Comparison of ENCODE assay signal across 1 cellular context in genomic region chr22:40346178-40347064, GRCh38.
TF ChIP-seq lines count a peak whose summit lies in the region.

Gene ADSL (plus strand): TSS chr22:40346500. CDS start chr22:40346559, 59 bp downstream.

TF ChIP-seq in HepG2, 621 proteins besides CTCF, POLR2A, EP300 and RAD21 (continued from another document and continues in another):
- TF ChIP-seq, protein P1, sequence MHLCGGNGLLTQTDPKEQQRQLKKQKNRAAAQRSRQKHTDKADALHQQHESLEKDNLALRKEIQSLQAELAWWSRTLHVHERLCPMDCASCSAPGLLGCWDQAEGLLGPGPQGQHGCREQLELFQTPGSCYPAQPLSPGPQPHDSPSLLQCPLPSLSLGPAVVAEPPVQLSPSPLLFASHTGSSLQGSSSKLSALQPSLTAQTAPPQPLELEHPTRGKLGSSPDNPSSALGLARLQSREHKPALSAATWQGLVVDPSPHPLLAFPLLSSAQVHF (CRISPR knock-in tag; IDR thresholded peaks at IDR 0.05) = 0 out of 2 replicates have a peak, but pooled peaks have one; percentile 37
- TF ChIP-seq ZNF446 (CRISPR knock-in tag; IDR thresholded peaks at IDR 0.05) (peak; percentile 72; the same call in 1 of the 2 replicates), ZNF790 (CRISPR knock-in tag; IDR thresholded peaks at IDR 0.05; ENCODE audit: borderline replicate concordance) (no peak), ZNF7 (CRISPR knock-in tag; IDR thresholded peaks at IDR 0.05) (no peak), ZNF780A (CRISPR knock-in tag; IDR thresholded peaks at IDR 0.05) (no peak; the same call in 1 of the 2 replicates), ERF (CRISPR knock-in tag; IDR thresholded peaks at IDR 0.05) (peak; percentile 89), TCF7L2 (IDR thresholded peaks at IDR 0.05; ENCODE audit: low read depth, low read length) (no peak), RBFOX2 (IDR thresholded peaks at IDR 0.05; ENCODE audit: low read depth, low read length) (peak; percentile 98), ZNF260 (CRISPR knock-in tag; IDR thresholded peaks at IDR 0.05; ENCODE audit: borderline replicate concordance, low read depth) (0 out of 2 replicates have a peak, but pooled peaks have one; percentile 36), NR2F2 (IDR thresholded peaks at IDR 0.05; ENCODE audit: borderline replicate concordance, low read depth) (no peak; the same call in 1 of the 2 replicates), FOXJ3 (CRISPR knock-in tag; IDR thresholded peaks at IDR 0.05; ENCODE audit: borderline replicate concordance) (peak; percentile 63; the same call in 1 of the 2 replicates), U2AF2 (IDR thresholded peaks at IDR 0.05; ENCODE audit: low read depth, low read length) (0 out of 2 replicates have a peak, but pooled peaks have one; percentile 64), PCBP2 (optimal IDR thresholded peaks at IDR 0.05; ENCODE audit: low read depth, low read length, poor library complexity, severe bottlenecking) (no peak), PAF1 (CRISPR knock-in tag; IDR thresholded peaks at IDR 0.05) (no peak), SP1 (IDR thresholded peaks at IDR 0.05) (no peak), SP1 (CRISPR knock-in tag; IDR thresholded peaks at IDR 0.05) (peak; percentile 70), CREM (IDR thresholded peaks at IDR 0.05) (peak; percentile 78), CREM (CRISPR knock-in tag; IDR thresholded peaks at IDR 0.05) (no peak), RXRA (CRISPR knock-in tag; IDR thresholded peaks at IDR 0.05) (peak; percentile 83), ZNF644 (CRISPR knock-in tag; IDR thresholded peaks at IDR 0.05; ENCODE audit: low read depth) (no peak), THAP9 (CRISPR knock-in tag; IDR thresholded peaks at IDR 0.05; ENCODE audit: borderline replicate concordance) (peak; percentile 90; the same call in 1 of the 2 replicates), ZNF382 (CRISPR knock-in tag; IDR thresholded peaks at IDR 0.05; ENCODE audit: borderline replicate concordance) (no peak), ZNF788 (CRISPR knock-in tag; IDR thresholded peaks at IDR 0.05; ENCODE audit: borderline replicate concordance) (peak; percentile 71; the same call in 1 of the 2 replicates), NFIC (IDR thresholded peaks at IDR 0.05; ENCODE audit: low read length) (no peak), BCLAF1 (IDR thresholded peaks at IDR 0.05) (no peak), ZNF335 (CRISPR knock-in tag; IDR thresholded peaks at IDR 0.05) (peak; percentile 92; the same call in 1 of the 2 replicates), ZNF83 (CRISPR knock-in tag; IDR thresholded peaks at IDR 0.05; ENCODE audit: borderline replicate concordance) (no peak), ZNF451 (CRISPR knock-in tag; IDR thresholded peaks at IDR 0.05) (peak; percentile 98), CCDC6 (CRISPR knock-in tag; IDR thresholded peaks at IDR 0.05) (peak; percentile 90), PHF21A (CRISPR knock-in tag; IDR thresholded peaks at IDR 0.05) (peak; percentile 48; the same call in 1 of the 2 replicates), ZNF121 (CRISPR knock-in tag; IDR thresholded peaks at IDR 0.05) (no peak), ZNF205 (CRISPR knock-in tag; IDR thresholded peaks at IDR 0.05) (0 out of 2 replicates have a peak, but pooled peaks have one; percentile 59), PAWR (CRISPR knock-in tag; IDR thresholded peaks at IDR 0.05; ENCODE audit: borderline replicate concordance) (peak; percentile 79; the same call in 1 of the 2 replicates), ZNF468 (CRISPR knock-in tag; IDR thresholded peaks at IDR 0.05) (no peak), NFE2L1 (CRISPR knock-in tag; IDR thresholded peaks at IDR 0.05; ENCODE audit: borderline replicate concordance) (0 out of 2 replicates have a peak, but pooled peaks have one; percentile 33), CC2D1A (CRISPR knock-in tag; IDR thresholded peaks at IDR 0.05) (no peak), GLI4 (CRISPR knock-in tag; IDR thresholded peaks at IDR 0.05; ENCODE audit: borderline replicate concordance) (no peak), ZIK1 (CRISPR knock-in tag; IDR thresholded peaks at IDR 0.05; ENCODE audit: borderline replicate concordance, low read depth) (no peak; the same call in 1 of the 2 replicates), MAZ (IDR thresholded peaks at IDR 0.05; ENCODE audit: borderline replicate concordance, low read depth, low read length) (peak; percentile 73; the same call in 1 of the 2 replicates), MAZ (CRISPR knock-in tag; IDR thresholded peaks at IDR 0.05; ENCODE audit: low read depth) (peak; percentile 88), ELF1 (CRISPR knock-in tag; IDR thresholded peaks at IDR 0.05) (peak; percentile 93), HMG20A (CRISPR knock-in tag; IDR thresholded peaks at IDR 0.05; ENCODE audit: borderline replicate concordance) (no peak)
- TF ChIP-seq, protein P2, sequence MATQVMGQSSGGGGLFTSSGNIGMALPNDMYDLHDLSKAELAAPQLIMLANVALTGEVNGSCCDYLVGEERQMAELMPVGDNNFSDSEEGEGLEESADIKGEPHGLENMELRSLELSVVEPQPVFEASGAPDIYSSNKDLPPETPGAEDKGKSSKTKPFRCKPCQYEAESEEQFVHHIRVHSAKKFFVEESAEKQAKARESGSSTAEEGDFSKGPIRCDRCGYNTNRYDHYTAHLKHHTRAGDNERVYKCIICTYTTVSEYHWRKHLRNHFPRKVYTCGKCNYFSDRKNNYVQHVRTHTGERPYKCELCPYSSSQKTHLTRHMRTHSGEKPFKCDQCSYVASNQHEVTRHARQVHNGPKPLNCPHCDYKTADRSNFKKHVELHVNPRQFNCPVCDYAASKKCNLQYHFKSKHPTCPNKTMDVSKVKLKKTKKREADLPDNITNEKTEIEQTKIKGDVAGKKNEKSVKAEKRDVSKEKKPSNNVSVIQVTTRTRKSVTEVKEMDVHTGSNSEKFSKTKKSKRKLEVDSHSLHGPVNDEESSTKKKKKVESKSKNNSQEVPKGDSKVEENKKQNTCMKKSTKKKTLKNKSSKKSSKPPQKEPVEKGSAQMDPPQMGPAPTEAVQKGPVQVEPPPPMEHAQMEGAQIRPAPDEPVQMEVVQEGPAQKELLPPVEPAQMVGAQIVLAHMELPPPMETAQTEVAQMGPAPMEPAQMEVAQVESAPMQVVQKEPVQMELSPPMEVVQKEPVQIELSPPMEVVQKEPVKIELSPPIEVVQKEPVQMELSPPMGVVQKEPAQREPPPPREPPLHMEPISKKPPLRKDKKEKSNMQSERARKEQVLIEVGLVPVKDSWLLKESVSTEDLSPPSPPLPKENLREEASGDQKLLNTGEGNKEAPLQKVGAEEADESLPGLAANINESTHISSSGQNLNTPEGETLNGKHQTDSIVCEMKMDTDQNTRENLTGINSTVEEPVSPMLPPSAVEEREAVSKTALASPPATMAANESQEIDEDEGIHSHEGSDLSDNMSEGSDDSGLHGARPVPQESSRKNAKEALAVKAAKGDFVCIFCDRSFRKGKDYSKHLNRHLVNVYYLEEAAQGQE (IDR thresholded peaks at IDR 0.05; ENCODE audit: borderline replicate concordance in 1 of 2, low read depth in 1 of 2, low read length in 2 of 2) = peak in 1 of 2 experiments; percentile 61; a peak in 1 of 4 replicates
- TF ChIP-seq, protein P3, sequence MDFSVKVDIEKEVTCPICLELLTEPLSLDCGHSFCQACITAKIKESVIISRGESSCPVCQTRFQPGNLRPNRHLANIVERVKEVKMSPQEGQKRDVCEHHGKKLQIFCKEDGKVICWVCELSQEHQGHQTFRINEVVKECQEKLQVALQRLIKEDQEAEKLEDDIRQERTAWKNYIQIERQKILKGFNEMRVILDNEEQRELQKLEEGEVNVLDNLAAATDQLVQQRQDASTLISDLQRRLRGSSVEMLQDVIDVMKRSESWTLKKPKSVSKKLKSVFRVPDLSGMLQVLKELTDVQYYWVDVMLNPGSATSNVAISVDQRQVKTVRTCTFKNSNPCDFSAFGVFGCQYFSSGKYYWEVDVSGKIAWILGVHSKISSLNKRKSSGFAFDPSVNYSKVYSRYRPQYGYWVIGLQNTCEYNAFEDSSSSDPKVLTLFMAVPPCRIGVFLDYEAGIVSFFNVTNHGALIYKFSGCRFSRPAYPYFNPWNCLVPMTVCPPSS (IDR thresholded peaks at IDR 0.05) = no peak
- TF ChIP-seq, protein P4, sequence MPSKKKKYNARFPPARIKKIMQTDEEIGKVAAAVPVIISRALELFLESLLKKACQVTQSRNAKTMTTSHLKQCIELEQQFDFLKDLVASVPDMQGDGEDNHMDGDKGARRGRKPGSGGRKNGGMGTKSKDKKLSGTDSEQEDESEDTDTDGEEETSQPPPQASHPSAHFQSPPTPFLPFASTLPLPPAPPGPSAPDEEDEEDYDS (CRISPR knock-in tag; IDR thresholded peaks at IDR 0.05) = peak; percentile 92
- TF ChIP-seq, protein P5, sequence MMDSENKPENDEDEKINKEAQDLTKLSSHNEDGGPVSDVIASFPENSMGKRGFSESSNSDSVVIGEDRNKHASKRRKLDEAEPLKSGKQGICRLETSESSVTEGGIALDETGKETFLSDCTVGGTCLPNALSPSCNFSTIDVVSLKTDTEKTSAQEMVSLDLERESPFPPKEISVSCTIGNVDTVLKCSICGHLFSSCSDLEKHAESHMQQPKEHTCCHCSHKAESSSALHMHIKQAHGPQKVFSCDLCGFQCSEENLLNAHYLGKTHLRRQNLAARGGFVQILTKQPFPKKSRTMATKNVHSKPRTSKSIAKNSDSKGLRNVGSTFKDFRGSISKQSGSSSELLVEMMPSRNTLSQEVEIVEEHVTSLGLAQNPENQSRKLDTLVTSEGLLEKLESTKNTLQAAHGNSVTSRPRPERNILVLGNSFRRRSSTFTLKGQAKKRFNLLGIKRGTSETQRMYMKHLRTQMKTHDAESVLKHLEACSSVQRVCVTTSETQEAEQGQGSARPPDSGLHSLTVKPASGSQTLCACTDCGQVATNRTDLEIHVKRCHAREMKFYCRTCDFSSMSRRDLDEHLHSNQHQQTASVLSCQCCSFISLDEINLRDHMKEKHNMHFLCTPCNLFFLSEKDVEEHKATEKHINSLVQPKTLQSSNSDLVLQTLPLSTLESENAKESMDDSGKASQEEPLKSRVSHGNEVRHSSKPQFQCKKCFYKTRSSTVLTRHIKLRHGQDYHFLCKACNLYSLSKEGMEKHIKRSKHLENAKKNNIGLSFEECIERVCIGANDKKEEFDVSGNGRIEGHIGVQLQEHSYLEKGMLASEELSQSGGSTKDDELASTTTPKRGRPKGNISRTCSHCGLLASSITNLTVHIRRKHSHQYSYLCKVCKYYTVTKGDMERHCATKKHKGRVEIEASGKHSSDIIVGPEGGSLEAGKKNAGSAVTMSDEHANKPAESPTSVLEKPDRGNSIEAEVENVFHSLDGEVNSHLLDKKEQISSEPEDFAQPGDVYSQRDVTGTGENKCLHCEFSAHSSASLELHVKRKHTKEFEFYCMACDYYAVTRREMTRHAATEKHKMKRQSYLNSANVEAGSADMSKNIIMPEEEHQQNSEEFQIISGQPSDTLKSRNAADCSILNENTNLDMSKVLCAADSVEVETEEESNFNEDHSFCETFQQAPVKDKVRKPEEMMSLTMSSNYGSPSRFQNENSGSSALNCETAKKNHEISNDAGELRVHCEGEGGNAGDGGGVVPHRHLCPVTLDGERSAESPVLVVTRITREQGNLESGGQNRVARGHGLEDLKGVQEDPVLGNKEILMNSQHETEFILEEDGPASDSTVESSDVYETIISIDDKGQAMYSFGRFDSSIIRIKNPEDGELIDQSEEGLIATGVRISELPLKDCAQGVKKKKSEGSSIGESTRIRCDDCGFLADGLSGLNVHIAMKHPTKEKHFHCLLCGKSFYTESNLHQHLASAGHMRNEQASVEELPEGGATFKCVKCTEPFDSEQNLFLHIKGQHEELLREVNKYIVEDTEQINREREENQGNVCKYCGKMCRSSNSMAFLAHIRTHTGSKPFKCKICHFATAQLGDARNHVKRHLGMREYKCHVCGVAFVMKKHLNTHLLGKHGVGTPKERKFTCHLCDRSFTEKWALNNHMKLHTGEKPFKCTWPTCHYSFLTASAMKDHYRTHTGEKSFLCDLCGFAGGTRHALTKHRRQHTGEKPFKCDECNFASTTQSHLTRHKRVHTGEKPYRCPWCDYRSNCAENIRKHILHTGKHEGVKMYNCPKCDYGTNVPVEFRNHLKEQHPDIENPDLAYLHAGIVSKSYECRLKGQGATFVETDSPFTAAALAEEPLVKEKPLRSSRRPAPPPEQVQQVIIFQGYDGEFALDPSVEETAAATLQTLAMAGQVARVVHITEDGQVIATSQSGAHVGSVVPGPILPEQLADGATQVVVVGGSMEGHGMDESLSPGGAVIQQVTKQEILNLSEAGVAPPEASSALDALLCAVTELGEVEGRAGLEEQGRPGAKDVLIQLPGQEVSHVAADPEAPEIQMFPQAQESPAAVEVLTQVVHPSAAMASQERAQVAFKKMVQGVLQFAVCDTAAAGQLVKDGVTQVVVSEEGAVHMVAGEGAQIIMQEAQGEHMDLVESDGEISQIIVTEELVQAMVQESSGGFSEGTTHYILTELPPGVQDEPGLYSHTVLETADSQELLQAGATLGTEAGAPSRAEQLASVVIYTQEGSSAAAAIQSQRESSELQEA (CRISPR knock-in tag; IDR thresholded peaks at IDR 0.05; ENCODE audit: not compliant biosample characterization) = peak; percentile 80
